In genomic region chr6:42845327-42845694, GRCh38 we compare ENCODE assay signal across 24 cellular contexts. TPM values are rescaled to one million over a fixed set of nuclear protein-coding genes. Genes with fewer than 3 reads are reported as not detected.
DNase-seq lines count a peak whose midpoint lies in the region; ATAC-seq, FAIRE-seq and TF ChIP-seq lines count a peak whose summit lies in the region.
"Had no signal": no experiment of that assay in that cellular context is flagged by ENCODE, and none has a peak within 500 bp of the region (broad histone marks: within the 10 kb centered on the region; RNA-seq: fewer than 3 reads in every experiment).

No MANE protein-coding gene starts in this region.

- H3K36me3 ChIP-seq in DND-41 (ENCODE audit: insufficient read depth, low read length) (peaks cover 8% of the 10 kb centered on the region; the same call in 1 of the 2 replicates), hepatocyte (replicated peaks; ENCODE audit: insufficient read depth, low read depth) (no peaks in the 10 kb centered on the region), psoas muscle (ENCODE audit: insufficient read depth in 1 of 2, low read depth in 1 of 2) (peaks cover 2 to 4% of the 10 kb centered on the region in 2 donors)
- H3K36me3 ChIP-seq: ovary had no signal

- no peak for FAIRE-seq in GM12891 (lab: Jason Lieb, UNC)
- FAIRE-seq: GM12892 had no signal

- H3K4me3 ChIP-seq in DND-41 (ENCODE audit: low read depth in 1 of 2, low read length in 2 of 2) (no peak overlapping the region), hepatocyte (no peak overlapping the region), psoas muscle (no peak overlapping the region)
- H3K4me3 ChIP-seq: esophagus muscularis mucosa, ovary, spleen, upper lobe of left lung had no signal

- no peak overlapping the region for H3K9ac ChIP-seq in DND-41 (ENCODE audit: low read depth, low read length)

- no peak overlapping the region for H3K4me3 Mint-ChIP-seq in activated T-helper 2 cell treated with anti-CD3 and anti-CD28 coated beads, Interferon-gamma antibody, Interleukin-2, Interleukin-4, amounts not matched to agents 10 μg/mL and 5 μg/mL and 100 μg/mL, durations not matched to agents 14 hours and 24 hours and 36 hours (ENCODE audit: low read depth)
- H3K4me3 Mint-ChIP-seq: activated naive CD8-positive, alpha-beta T cell treated with anti-CD3 and anti-CD28 coated beads, Interleukin-2, amount 50 U/mL, for 24 hours; central memory CD8-positive, alpha-beta T cell; natural killer cell treated with Interleukin-12 subunit alpha and Interleukin-12 subunit beta and Interleukin-15 and Interleukin-18, amount 100 ng/mL, for 72 hours had no signal

- no peak overlapping the region for H3K27ac Mint-ChIP-seq in activated T-helper 2 cell treated with anti-CD3 and anti-CD28 coated beads, Interferon-gamma antibody, Interleukin-2, Interleukin-4, amounts not matched to agents 10 μg/mL and 5 μg/mL and 100 μg/mL, durations not matched to agents 14 hours and 24 hours and 36 hours
- H3K27ac Mint-ChIP-seq: activated naive CD8-positive, alpha-beta T cell treated with anti-CD3 and anti-CD28 coated beads, Interleukin-2, amount 50 U/mL, for 24 hours; natural killer cell treated with Interleukin-12 subunit alpha and Interleukin-12 subunit beta and Interleukin-15 and Interleukin-18, amount 100 ng/mL, for 72 hours had no signal

- no peaks in the 10 kb centered on the region for H3K4me1 ChIP-seq in DND-41 (ENCODE audit: insufficient read depth, low read length)
- H3K4me1 ChIP-seq in hepatocyte (ENCODE audit: insufficient read depth), result no peaks in the 10 kb centered on the region
- H3K4me1 ChIP-seq in psoas muscle, result peaks cover 3% of the 10 kb centered on the region
- H3K4me1 ChIP-seq: esophagus muscularis mucosa, foreskin keratinocyte, spleen had no signal

- H3K27me3 Mint-ChIP-seq in activated T-helper 2 cell treated with anti-CD3 and anti-CD28 coated beads, Interferon-gamma antibody, Interleukin-2, Interleukin-4, amounts not matched to agents 10 μg/mL and 5 μg/mL and 100 μg/mL, durations not matched to agents 14 hours and 24 hours and 36 hours (ENCODE audit: low read depth), result no peaks in the 10 kb centered on the region
- H3K27me3 Mint-ChIP-seq: activated naive CD8-positive, alpha-beta T cell treated with anti-CD3 and anti-CD28 coated beads, Interleukin-2, amount 50 U/mL, for 24 hours; central memory CD8-positive, alpha-beta T cell; natural killer cell treated with Interleukin-12 subunit alpha and Interleukin-12 subunit beta and Interleukin-15 and Interleukin-18, amount 100 ng/mL, for 72 hours had no signal

- TF ChIP-seq CTCF in DND-41 (IDR thresholded peaks at IDR 0.05; ENCODE audit: borderline replicate concordance, extremely low read depth, low read length, poor library complexity, severe bottlenecking) (no peak), hepatocyte (IDR thresholded peaks at IDR 0.05; ENCODE audit: poor library complexity) (no peak), psoas muscle (IDR thresholded peaks at IDR 0.05) (no peak)

- H3K79me2 ChIP-seq in DND-41 (ENCODE audit: insufficient read depth, low read length) (no peaks in the 10 kb centered on the region), hepatocyte (no peaks in the 10 kb centered on the region)

- H3K27me3 ChIP-seq in DND-41 (ENCODE audit: insufficient read depth, low read length, poor library complexity) (no peaks in the 10 kb centered on the region), hepatocyte (no peaks in the 10 kb centered on the region), psoas muscle (ENCODE audit: insufficient read depth in 3 of 3, low read length in 2 of 3) (no peaks in the 10 kb centered on the region)
- H3K27me3 ChIP-seq: esophagus muscularis mucosa, foreskin keratinocyte, ovary, spleen, upper lobe of left lung had no signal

- H3K27ac ChIP-seq in DND-41 (ENCODE audit: low read length), result no peak overlapping the region
- peak overlapping the region; percentile 83 for H3K27ac ChIP-seq in hepatocyte
- peak overlapping the region; percentile 85 for H3K27ac ChIP-seq in psoas muscle
- H3K27ac ChIP-seq: C4-2B, esophagus muscularis mucosa, foreskin keratinocyte, ovary, spleen, upper lobe of left lung had no signal

- H3K9me3 Mint-ChIP-seq in activated T-helper 2 cell treated with anti-CD3 and anti-CD28 coated beads, Interferon-gamma antibody, Interleukin-2, Interleukin-4, amounts not matched to agents 10 μg/mL and 5 μg/mL and 100 μg/mL, durations not matched to agents 14 hours and 24 hours and 36 hours, result no peaks in the 10 kb centered on the region
- H3K9me3 Mint-ChIP-seq: activated naive CD8-positive, alpha-beta T cell treated with anti-CD3 and anti-CD28 coated beads, Interleukin-2, amount 50 U/mL, for 24 hours; central memory CD8-positive, alpha-beta T cell; natural killer cell treated with Interleukin-12 subunit alpha and Interleukin-12 subunit beta and Interleukin-15 and Interleukin-18, amount 100 ng/mL, for 72 hours had no signal

- H4K20me1 ChIP-seq in DND-41 (ENCODE audit: insufficient read depth, low read length) (no peaks in the 10 kb centered on the region), hepatocyte (ENCODE audit: insufficient read depth, poor library complexity, severe bottlenecking) (no peaks in the 10 kb centered on the region)

- H2AFZ ChIP-seq in DND-41 (ENCODE audit: low read depth, low read length), result no peak overlapping the region
- no peak overlapping the region for H2AFZ ChIP-seq in hepatocyte

- intact Hi-C loops in psoas muscle (cut with DNase I) (no loop called here), left ventricle myocardium superior (cut with micrococcal nuclease) (no loop called here)
- intact Hi-C loops in activated T-helper 2 cell treated with anti-CD3 and anti-CD28 coated beads, Interferon-gamma antibody, Interleukin-2, Interleukin-4, amounts not matched to agents 10 μg/mL and 5 μg/mL and 100 μg/mL, durations not matched to agents 14 hours and 24 hours and 36 hours (cut with micrococcal nuclease), result no loop called here

- peaks cover 3% of the 10 kb centered on the region for H3K4me1 Mint-ChIP-seq in activated T-helper 2 cell treated with anti-CD3 and anti-CD28 coated beads, Interferon-gamma antibody, Interleukin-2, Interleukin-4, amounts not matched to agents 10 μg/mL and 5 μg/mL and 100 μg/mL, durations not matched to agents 14 hours and 24 hours and 36 hours (ENCODE audit: low read depth)

- TF ChIP-seq POLR2A in GM12891 (IDR thresholded peaks at IDR 0.05; ENCODE audit: low read depth, low read length), result no peak

- 0 out of 3 replicates have a peak, but pooled peaks have one; percentile 31 for ATAC-seq in DND-41 (ENCODE audit: insufficient read depth, low read depth)
- ATAC-seq in psoas muscle, result peak in 3 of 4 donors; percentile 30 to 48 (median 47)
- no peak for ATAC-seq in left ventricle myocardium superior
- ATAC-seq: activated naive CD8-positive, alpha-beta T cell treated with anti-CD3 and anti-CD28 coated beads, Interleukin-2, amount 50 U/mL, for 24 hours; foreskin keratinocyte; natural killer cell treated with Interleukin-12 subunit alpha and Interleukin-12 subunit beta and Interleukin-15 and Interleukin-18, amount 100 ng/mL, for 72 hours had no signal

- peaks cover 17% of the 10 kb centered on the region for H3K36me3 Mint-ChIP-seq in activated T-helper 2 cell treated with anti-CD3 and anti-CD28 coated beads, Interferon-gamma antibody, Interleukin-2, Interleukin-4, amounts not matched to agents 10 μg/mL and 5 μg/mL and 100 μg/mL, durations not matched to agents 14 hours and 24 hours and 36 hours (ENCODE audit: low read depth)
- H3K36me3 Mint-ChIP-seq: natural killer cell treated with Interleukin-12 subunit alpha and Interleukin-12 subunit beta and Interleukin-15 and Interleukin-18, amount 100 ng/mL, for 72 hours had no signal

- WGBS in hepatocyte (ENCODE audit: low lambda C conversion rate, missing lambda C conversion rate), result 66% methylated on average over 6 of the region's 6 CpGs
- 95 to 96% (median 96%) methylated on average over 6 of the region's 6 CpGs for WGBS in psoas muscle, 3 donors

- H3K4me2 ChIP-seq in DND-41 (ENCODE audit: insufficient read depth, low read length) (no peak overlapping the region), hepatocyte (no peak overlapping the region)

- H3K9me3 ChIP-seq in DND-41 (ENCODE audit: insufficient read depth, low read length, severe bottlenecking), result no peaks in the 10 kb centered on the region
- no peaks in the 10 kb centered on the region for H3K9me3 ChIP-seq in hepatocyte (ENCODE audit: low read depth)
- no peaks in the 10 kb centered on the region for H3K9me3 ChIP-seq in psoas muscle
- H3K9me3 ChIP-seq: esophagus muscularis mucosa, ovary, spleen, upper lobe of left lung had no signal

- DNase-seq in DND-41, result peak; percentile 20
- peak; percentile 92 for DNase-seq in NCI-H146 (lab: John Stamatoyannopoulos, UW)
- DNase-seq in hepatocyte (ENCODE audit: low spot score), result peak; percentile 67
- no peak for DNase-seq in psoas muscle
- DNase-seq in left ventricle myocardium superior, result no peak
- no peak for DNase-seq in activated T-helper 2 cell treated with anti-CD3 and anti-CD28 coated beads, Interferon-gamma antibody, Interleukin-2, Interleukin-4, amounts not matched to agents 10 μg/mL and 5 μg/mL and 100 μg/mL, durations not matched to agents 14 hours and 24 hours and 36 hours (ENCODE audit: low spot score)
- DNase-seq in GM12891 (ENCODE audit: insufficient read length, low spot score), result no peak
- DNase-seq: activated CD4-positive, alpha-beta T cell treated with anti-CD3 and anti-CD28 coated beads for 4 hours; activated gamma-delta T cell treated with Interleukin-2 at 50 U/mL for 16 hours; activated naive CD8-positive, alpha-beta T cell treated with anti-CD3 and anti-CD28 coated beads, Interleukin-2, amount 50 U/mL, for 24 hours; dermis blood vessel endothelial cell; EL; foreskin keratinocyte; Karpas-422; NCI-H2227 treated with DMSO at 0.1 percent for 48 hours; ovary; spleen; stimulated activated CD4-positive, alpha-beta T cell treated with anti-CD3 and anti-CD28 coated beads, Interleukin-2, amount 100 ng/mL, for 48 hours; upper lobe of left lung had no signal

- H3K9me2 ChIP-seq in hepatocyte (replicated peaks; ENCODE audit: insufficient read depth), result no peaks in the 10 kb centered on the region

TF ChIP-seq in GM12891, 5 proteins besides CTCF, POLR2A, EP300 and RAD21:
- TF ChIP-seq POLR2AphosphoS5 (IDR thresholded peaks at IDR 0.05; ENCODE audit: low read depth, low read length) (no peak), POU2F2 (IDR thresholded peaks at IDR 0.05; ENCODE audit: low read depth, low read length) (no peak), PAX5 (IDR thresholded peaks at IDR 0.05; ENCODE audit: insufficient read depth, low read length, severe bottlenecking) (no peak), TAF1 (IDR thresholded peaks at IDR 0.05; ENCODE audit: low read depth, low read length) (no peak), SPI1 (IDR thresholded peaks at IDR 0.05; ENCODE audit: low read depth, low read length) (no peak)

RNA-seq across cellular contexts. Expression of gene RPL7L1, which starts 34.1 kb away (rescaled TPM):
- total RNA-seq in hepatocyte (94.9 and 111 TPM in 2 replicates), psoas muscle (10 to 100 TPM; 50.7 to 70.4 (median 62.9) TPM), left ventricle myocardium superior (46.5 TPM)
- polyA plus RNA-seq in hepatocyte (63.0 and 69.5 TPM in 2 replicates), psoas muscle (100 to 1,000 TPM in 1 of 3 donors, 10 to 100 TPM in 2; 35.5 to 107 (median 90.6) TPM)
- 149 and 151 TPM in 2 replicates for total RNA-seq in activated T-helper 2 cell treated with anti-CD3 and anti-CD28 coated beads, Interferon-gamma antibody, Interleukin-2, Interleukin-4, amounts not matched to agents 10 μg/mL and 5 μg/mL and 100 μg/mL, durations not matched to agents 14 hours and 24 hours and 36 hours
- polyA plus RNA-seq in GM12891 (2012; ENCODE audit: low read depth, missing spikeins), result 54.5 TPM

Comparison
In these comparisons a context has a peak if more than half of its experiments do, and no peak if none do; other contexts are left out.
1. DNase-seq: peak in DND-41 (single experiment), NCI-H146 (single experiment) and hepatocyte (single experiment); none in psoas muscle (0 of 2), left ventricle myocardium superior (single experiment), activated T-helper 2 cell treated with anti-CD3 and anti-CD28 coated beads, Interferon-gamma antibody, Interleukin-2, Interleukin-4, amounts not matched to agents 10 μg/mL and 5 μg/mL and 100 μg/mL, durations not matched to agents 14 hours and 24 hours and 36 hours (single experiment) and GM12891 (single experiment).